8 cellular contexts compared by ENCODE assay signal in genomic region chr2:158034198-158034831, GRCh38.
A peak's percentile ranks its signal among the peaks of the same experiment; 100 is the strongest.
DNase-seq lines count a peak whose midpoint lies in the region; ATAC-seq, FAIRE-seq and TF ChIP-seq lines count a peak whose summit lies in the region.

No MANE protein-coding gene starts in this region.

- ATAC-seq in HG02840 (IDR thresholded peaks at IDR 0.05; ENCODE audit: low FRiP score, unreplicated experiment), result no peak

- peak; percentile 73 for TF ChIP-seq CTCF in AG09309 (IDR thresholded peaks at IDR 0.05; ENCODE audit: control insufficient read depth, insufficient read depth, low read depth, low read length, missing control alignments)
- TF ChIP-seq CTCF in cardiac fibroblast (IDR thresholded peaks at IDR 0.05; ENCODE audit: low read depth, low read length), result peak; percentile 48
- peak; percentile 64 for TF ChIP-seq CTCF in liver (IDR thresholded peaks at IDR 0.05; ENCODE audit: low read depth, low read length, missing input control)
- peak in 1 of 4 experiments; percentile 31 for TF ChIP-seq CTCF in sigmoid colon (IDR thresholded peaks at IDR 0.05)

- peak; percentile 94 to 96 for TF ChIP-seq RAD21 in liver (IDR thresholded peaks at IDR 0.05)

- peak; percentile 27 for DNase-seq in AG09309 (ENCODE audit: low read depth)
- peak; percentile 4 for DNase-seq in GM12891 (ENCODE audit: insufficient read length, low spot score)
- peak; percentile 42 for DNase-seq in HK-2 (ENCODE audit: unreplicated experiment)
- peak; percentile 44 for DNase-seq in NCI-H774 (lab: John Stamatoyannopoulos, UW)
- DNase-seq in cardiac fibroblast (ENCODE audit: low read depth in 2 of 2), result peak; percentile 64 to 71
- no peak for DNase-seq in sigmoid colon

- intact Hi-C loops in sigmoid colon (cut with DNase I), result no loop called here

- WGBS in liver, result 33% methylated on average over 7 of the region's 7 CpGs
- 24 to 37% methylated on average over 7 of the region's 7 CpGs for WGBS in sigmoid colon, 2 donors

- no peak overlapping the region for H3K9ac ChIP-seq in liver (ENCODE audit: low read depth in 1 of 2, low read length in 2 of 2)

- no peak for TF ChIP-seq EP300 in sigmoid colon (IDR thresholded peaks at IDR 0.05)

- no peaks in the 10 kb centered on the region for H3K27me3 ChIP-seq in liver (ENCODE audit: control insufficient read depth in 4 of 4, insufficient read depth in 4 of 4, low read length in 3 of 4)
- no peaks in the 10 kb centered on the region for H3K27me3 ChIP-seq in sigmoid colon

- H3K4me3 ChIP-seq in AG09309 (ENCODE audit: control insufficient read depth, low read depth, low read length), result no peak overlapping the region
- no peak overlapping the region for H3K4me3 ChIP-seq in cardiac fibroblast (replicated peaks in 1 of 2; ENCODE audit: low read depth in 2 of 2, low read length in 2 of 2)
- H3K4me3 ChIP-seq in liver (ENCODE audit: low read depth in 1 of 3, low read length in 3 of 3), result no peak overlapping the region
- H3K4me3 ChIP-seq in sigmoid colon, result no peak overlapping the region

- TF ChIP-seq POLR2A in GM12891 (IDR thresholded peaks at IDR 0.05; ENCODE audit: low read depth, low read length), result no peak
- no peak for TF ChIP-seq POLR2A in sigmoid colon (IDR thresholded peaks at IDR 0.05)

- H3K4me1 ChIP-seq in liver (ENCODE audit: control insufficient read depth in 4 of 4, insufficient read depth in 4 of 4, low read length in 3 of 4) (peaks cover 0 to 18% (median 13%) of the 10 kb centered on the region in 4 donors), sigmoid colon (no peaks in the 10 kb centered on the region)

- H3K9me3 ChIP-seq in liver (ENCODE audit: control insufficient read depth in 4 of 4, low read length in 3 of 4) (no peaks in the 10 kb centered on the region), sigmoid colon (no peaks in the 10 kb centered on the region)

- H3K27ac ChIP-seq in liver (ENCODE audit: low read depth in 1 of 2, low read length in 2 of 2), result no peak overlapping the region
- no peak overlapping the region for H3K27ac ChIP-seq in sigmoid colon

- FAIRE-seq in GM12891 (lab: Jason Lieb, UNC), result peak; percentile 45

- no peaks in the 10 kb centered on the region for H3K36me3 ChIP-seq in liver (ENCODE audit: control insufficient read depth in 4 of 4, insufficient read depth in 3 of 4, low read depth in 1 of 4, low read length in 3 of 4)
- no peaks in the 10 kb centered on the region for H3K36me3 ChIP-seq in sigmoid colon

TF ChIP-seq in GM12891, 5 proteins besides CTCF, POLR2A, EP300 and RAD21:
- TF ChIP-seq POU2F2 (IDR thresholded peaks at IDR 0.05; ENCODE audit: low read depth, low read length) (no peak), POLR2AphosphoS5 (IDR thresholded peaks at IDR 0.05; ENCODE audit: low read depth, low read length) (no peak), SPI1 (IDR thresholded peaks at IDR 0.05; ENCODE audit: low read depth, low read length) (no peak), TAF1 (IDR thresholded peaks at IDR 0.05; ENCODE audit: low read depth, low read length) (no peak), PAX5 (IDR thresholded peaks at IDR 0.05; ENCODE audit: insufficient read depth, low read length, severe bottlenecking) (no peak)
TF ChIP-seq in GM12891: peak in this region for 0.

TF ChIP-seq in liver, 16 proteins besides CTCF, POLR2A, EP300 and RAD21:
- TF ChIP-seq HNF4G (IDR thresholded peaks at IDR 0.05) (peak; percentile 44), ZBTB33 (IDR thresholded peaks at IDR 0.05) (no peak), NR2F2 (IDR thresholded peaks at IDR 0.05) (peak; percentile 34), RXRA (IDR thresholded peaks at IDR 0.05) (peak; percentile 39 to 60), HNF4A (conservative IDR thresholded peaks at IDR 0.05) (peak; percentile 60 to 73)
